In genomic region chr6:33768644-33769120, GRCh38 we compare ENCODE assay signal across 8 cellular contexts. TPM values are rescaled to one million over a fixed set of nuclear protein-coding genes. Genes with fewer than 3 reads are reported as not detected.
DNase-seq lines count a peak whose midpoint lies in the region; ATAC-seq and TF ChIP-seq lines count a peak whose summit lies in the region.

No MANE protein-coding gene starts in this region.

- intact Hi-C loops in dorsolateral prefrontal cortex (cut with DNase I) = no loop called here

- H3K27me3 ChIP-seq in dorsolateral prefrontal cortex (no peaks in the 10 kb centered on the region), lung (ENCODE audit: control insufficient read depth, insufficient read depth) (no peaks in the 10 kb centered on the region)

- peak; percentile 25 to 88 (median 77) for TF ChIP-seq CTCF in dorsolateral prefrontal cortex (IDR thresholded peaks at IDR 0.05 in 54 of 56, conservative IDR thresholded peaks at IDR 0.05 in 2 of 56; ENCODE audit: low read depth in 1 of 56, partially characterized antibody in 56 of 56)
- TF ChIP-seq CTCF in lung (IDR thresholded peaks at IDR 0.05; ENCODE audit: control extremely low read depth, extremely low read depth) = peak; percentile 54

- no peak overlapping the region for H3K4me3 ChIP-seq in dorsolateral prefrontal cortex
- H3K4me3 ChIP-seq in lung = no peak overlapping the region

- H3K36me3 ChIP-seq in lung (ENCODE audit: control insufficient read depth in 2 of 2, insufficient read depth in 2 of 2, low read length in 2 of 2) = peaks cover 0 to 15% of the 10 kb centered on the region in 2 donors

- WGBS in lung, 2 donors = 30 to 33% methylated on average over 7 of the region's 7 CpGs

- peak overlapping the region in 4 of 59 donors; percentile 8 to 49 (median 36) for H3K27ac ChIP-seq in dorsolateral prefrontal cortex
- no peak overlapping the region for H3K27ac ChIP-seq in lung (ENCODE audit: low read depth in 1 of 2, low read length in 1 of 2)

- peaks cover 0 to 12% of the 10 kb centered on the region in 2 donors for H3K4me1 ChIP-seq in lung (ENCODE audit: control insufficient read depth in 2 of 2, insufficient read depth in 2 of 2, low read length in 2 of 2)

- H3K9me3 ChIP-seq in lung (ENCODE audit: control insufficient read depth in 2 of 2, insufficient read depth in 1 of 2, low read length in 1 of 2) = no peaks in the 10 kb centered on the region

- DNase-seq in Ammon's horn (ENCODE audit: low spot score) (peak; percentile 79), NCI-H526 treated with DMSO at 0.1 percent for 48 hours (lab: John Stamatoyannopoulos, UW) (peak; percentile 14), dorsolateral prefrontal cortex (peak; percentile 72 to 87 (median 80)), lung (ENCODE audit: low spot score) (peak; percentile 86)
- peak; percentile 72 for DNase-seq in activated CD4-positive, alpha-beta T cell treated with anti-CD3 and anti-CD28 coated beads, Interleukin-2, amount 50 U/mL, for 1 hour
- peak; percentile 41 for DNase-seq in stimulated activated CD8-positive, alpha-beta memory T cell treated with anti-CD3 and anti-CD28 coated beads, Interleukin-12 subunit alpha, Interleukin-12 subunit beta, amount 100 ng/mL, for 4 hours (ENCODE audit: low read depth)

- ATAC-seq in GM21423 (IDR thresholded peaks at IDR 0.05; ENCODE audit: unreplicated experiment) (peak; percentile 53), lung (ENCODE audit: insufficient read depth, low FRiP score) (peak; percentile 34), GM18517 (IDR thresholded peaks at IDR 0.05; ENCODE audit: unreplicated experiment) (no peak)

RNA-seq across cellular contexts. Expression of gene LEMD2, which starts 20.2 kb away (rescaled TPM):
- total RNA-seq in dorsolateral prefrontal cortex (10 to 100 TPM; 37.1 to 79.5 (median 56.7) TPM), lung (10 to 100 TPM; 54.9 to 63.6 TPM)
- 10 to 100 TPM; 52.1 to 54.1 TPM for polyA plus RNA-seq in lung

RNA-seq across cellular contexts. Expression of gene IP6K3, which starts 22.0 kb away (rescaled TPM):
- 10 to 100 TPM in 52 of 120 experiments, 1 to 10 TPM in 68; 1.1 to 55.5 (median 9.0) TPM for total RNA-seq in dorsolateral prefrontal cortex
- total RNA-seq in lung = 1 to 10 TPM; 1.6 to 3.9 TPM
- polyA plus RNA-seq in lung = 1 to 10 TPM; 1.3 to 3.4 TPM

RNA-seq across cellular contexts. Expression of gene MLN, which starts 35.1 kb away (rescaled TPM):
- total RNA-seq in dorsolateral prefrontal cortex (not detected), lung (not detected)
- polyA plus RNA-seq in lung = not detected

RNA-seq across cellular contexts. Expression of gene UQCC2, which starts 57.2 kb away (rescaled TPM):
- total RNA-seq in dorsolateral prefrontal cortex (10 to 100 TPM; 32.1 to 86.2 (median 53.0) TPM), lung (10 to 100 TPM in 1 of 2 donors, 1 to 10 TPM in 1; 7.8 to 55.4 TPM)
- polyA plus RNA-seq in lung = 100 to 1,000 TPM in 1 of 2 donors, 10 to 100 TPM in 1; 40.8 to 141 TPM

Comparison
In these comparisons a context has a peak if more than half of its experiments do, and no peak if none do; other contexts are left out.
1. DNase-seq: peak in every context shown above with its lines; median percentile 86 in lung; 80 in dorsolateral prefrontal cortex; 79 in Ammon's horn; 72 in activated CD4-positive, alpha-beta T cell treated with anti-CD3 and anti-CD28 coated beads, Interleukin-2, amount 50 U/mL, for 1 hour; 41 in stimulated activated CD8-positive, alpha-beta memory T cell treated with anti-CD3 and anti-CD28 coated beads, Interleukin-12 subunit alpha, Interleukin-12 subunit beta, amount 100 ng/mL, for 4 hours; 14 in NCI-H526 treated with DMSO at 0.1 percent for 48 hours.